10 cellular contexts compared by ENCODE assay signal in genomic region chr21:44925027-44925755, GRCh38. TPM values are rescaled to one million over a fixed set of nuclear protein-coding genes. Genes with fewer than 3 reads are reported as not detected.
A peak's percentile ranks its signal among the peaks of the same experiment; 100 is the strongest.
DNase-seq lines count a peak whose midpoint lies in the region; ATAC-seq and TF ChIP-seq lines count a peak whose summit lies in the region.
"Had no signal": no experiment of that assay in that cellular context is flagged by ENCODE, and none has a peak within 500 bp of the region (broad histone marks: within the 10 kb centered on the region; RNA-seq: fewer than 3 reads in every experiment).

No MANE protein-coding gene starts in this region.

- TF ChIP-seq POLR2A in NB4 (IDR thresholded peaks at IDR 0.05; ENCODE audit: extremely low read depth, insufficient read length), result no peak

- peak overlapping the region; percentile 63 to 81 for H3K4me3 Mint-ChIP-seq in CD14-positive monocyte
- peak overlapping the region; percentile 80 for H3K4me3 Mint-ChIP-seq in memory B cell

- H3K27ac ChIP-seq in ascending aorta, result peak overlapping the region; percentile 20 to 23

- H3K4me1 Mint-ChIP-seq in CD14-positive monocyte (peaks cover 92% of the 10 kb centered on the region), memory B cell (peaks cover 70% of the 10 kb centered on the region)

- H3K36me3 Mint-ChIP-seq in CD14-positive monocyte, result peaks cover under 1 to 11% of the 10 kb centered on the region in 2 donors
- no peaks in the 10 kb centered on the region for H3K36me3 Mint-ChIP-seq in memory B cell

- no peaks in the 10 kb centered on the region for H3K27me3 ChIP-seq in ascending aorta

- H3K27me3 Mint-ChIP-seq in CD14-positive monocyte (ENCODE audit: low read depth in 3 of 3) (peaks cover 0 to 2% (median 0%) of the 10 kb centered on the region in 3 donors), memory B cell (no peaks in the 10 kb centered on the region)

- peaks cover 0 to 12% of the 10 kb centered on the region in 2 donors for H3K4me1 ChIP-seq in ascending aorta

- no peak overlapping the region for H3K4me3 ChIP-seq in NB4 (ENCODE audit: low read depth, low read length)
- no peak overlapping the region for H3K4me3 ChIP-seq in ascending aorta

- intact Hi-C loops in CD14-positive monocyte (cut with micrococcal nuclease) (loop anchor here (2.0 to 5.0 kb wide), 2 partner anchors 43 to 46 kb away; no protein-coding TSS in a partner anchor), ascending aorta (cut with DNase I) (no loop called here)

- peaks cover 0 to 3% (median 0%) of the 10 kb centered on the region in 7 donors for H3K9me3 Mint-ChIP-seq in CD14-positive monocyte
- peaks cover 3% of the 10 kb centered on the region for H3K9me3 Mint-ChIP-seq in memory B cell

- H3K27ac Mint-ChIP-seq in CD14-positive monocyte, result peak overlapping the region; percentile 92 to 99 (median 97)
- peak overlapping the region; percentile 94 for H3K27ac Mint-ChIP-seq in memory B cell

- H3K9me3 ChIP-seq in ascending aorta, result no peaks in the 10 kb centered on the region

- TF ChIP-seq CTCF in CD14-positive monocyte (IDR thresholded peaks at IDR 0.05) (no peak), NB4 (IDR thresholded peaks at IDR 0.05; ENCODE audit: low read depth, low read length) (no peak), ascending aorta (IDR thresholded peaks at IDR 0.05) (no peak)

- no peaks in the 10 kb centered on the region for H3K36me3 ChIP-seq in ascending aorta

- peak; percentile 28 for ATAC-seq in memory B cell (ENCODE audit: low read depth)
- ATAC-seq in HG03571 (IDR thresholded peaks at IDR 0.05; ENCODE audit: unreplicated experiment), result no peak

- DNase-seq in CD14-positive monocyte (ENCODE audit: low spot score), result no peak
- peak; percentile 79 for DNase-seq in NB4 (ENCODE audit: low read depth)
- DNase-seq in ascending aorta (ENCODE audit: low spot score in 2 of 2), result no peak
- DNase-seq in memory B cell (ENCODE audit: low spot score in 2 of 2), result no peak
- DNase-seq in SK-N-DZ (ENCODE audit: low spot score), result no peak
- no peak for DNase-seq in NCI-H1694 treated with DMSO at 0.1 percent for 48 hours (lab: John Stamatoyannopoulos, UW)
- no peak for DNase-seq in iPS-NIHi7 (ENCODE audit: extremely low spot score)
- DNase-seq: cortex of kidney, MM.1S had no signal

RNA-seq across cellular contexts. Expression of gene ITGB2, which starts 4.5 kb away (rescaled TPM):
- 1,000 to 10,000 TPM; 1,470 to 1,628 TPM for polyA plus RNA-seq in CD14-positive monocyte
- total RNA-seq in ascending aorta, result 65.5 TPM
- 0.07 TPM in 1 of 2 replicates, not detected in the other for polyA plus RNA-seq in SK-N-DZ (2014; cell fraction: cytosol; rRNA removed)
- polyA plus RNA-seq in SK-N-DZ (2014; cell fraction: nucleus; rRNA removed), result 0.13 TPM in 1 of 2 replicates, not detected in the other

RNA-seq across cellular contexts. Expression of gene SLX9, which starts 14.6 kb away (rescaled TPM):
- 1 to 10 TPM; 7.5 to 9.0 TPM for polyA plus RNA-seq in CD14-positive monocyte
- total RNA-seq in ascending aorta, result 0.75 TPM
- polyA plus RNA-seq in SK-N-DZ (2014; cell fraction: cytosol; rRNA removed), result 17.1 and 23.9 TPM in 2 replicates
- 12.7 and 14.2 TPM in 2 replicates for polyA plus RNA-seq in SK-N-DZ (2014; cell fraction: nucleus; rRNA removed)

RNA-seq across cellular contexts. Expression of gene PTTG1IP, which starts 51.7 kb away (rescaled TPM):
- 100 to 1,000 TPM; 206 to 238 TPM for polyA plus RNA-seq in CD14-positive monocyte
- total RNA-seq in ascending aorta, result 468 TPM
- 183 and 199 TPM in 2 replicates for polyA plus RNA-seq in SK-N-DZ (2014; cell fraction: cytosol; rRNA removed)
- polyA plus RNA-seq in SK-N-DZ (2014; cell fraction: nucleus; rRNA removed), result 130 and 133 TPM in 2 replicates
